In genomic region chr12:389138-390096, GRCh38 we compare ENCODE assay signal across 1 cellular context.
TF ChIP-seq lines count a peak whose summit lies in the region.

KDM5A (minus strand) TSS chr12:389320; CDS start chr12:389091, 229 bp downstream.

TF ChIP-seq in HEK293, 187 proteins besides CTCF, POLR2A, EP300 and RAD21 (continued from another document and continues in another):
- TF ChIP-seq TSHZ1 (tag by site-specific recombination; IDR thresholded peaks at IDR 0.05; ENCODE audit: borderline replicate concordance), result peak; percentile 72; the same call in 1 of the 2 replicates
- TF ChIP-seq PATZ1 (tag by site-specific recombination; IDR thresholded peaks at IDR 0.05), result peak; percentile 93
- TF ChIP-seq TCF7L2 (IDR thresholded peaks at IDR 0.05; ENCODE audit: borderline replicate concordance, low read depth, low read length), result no peak
- TF ChIP-seq ZNF837 (tag by site-specific recombination; IDR thresholded peaks at IDR 0.05), result no peak
- TF ChIP-seq ZNF610 (tag by site-specific recombination; IDR thresholded peaks at IDR 0.05; ENCODE audit: borderline replicate concordance), result peak; percentile 60
- TF ChIP-seq IKZF3 (tag by site-specific recombination; IDR thresholded peaks at IDR 0.05), result peak; percentile 79
- 0 out of 2 replicates have a peak, but pooled peaks have one; percentile 59 for TF ChIP-seq ZNF843 (tag by site-specific recombination; IDR thresholded peaks at IDR 0.05)
- TF ChIP-seq PRDM10 (tag by site-specific recombination; IDR thresholded peaks at IDR 0.05), result peak; percentile 33; the same call in 1 of the 2 replicates
- peak; percentile 96 for TF ChIP-seq ZNF501 (tag by site-specific recombination; IDR thresholded peaks at IDR 0.05)
- TF ChIP-seq ZNF514 (tag by site-specific recombination; IDR thresholded peaks at IDR 0.05), result no peak
- peak; percentile 91 for TF ChIP-seq ZNF148 (tag by site-specific recombination; IDR thresholded peaks at IDR 0.05; ENCODE audit: borderline replicate concordance)
- TF ChIP-seq ZNF239 (tag by site-specific recombination; IDR thresholded peaks at IDR 0.05), result peak; percentile 84
- TF ChIP-seq WT1 (tag by site-specific recombination; IDR thresholded peaks at IDR 0.05), result 0 out of 2 replicates have a peak, but pooled peaks have one; percentile 5
- TF ChIP-seq HIC1 (tag by site-specific recombination; IDR thresholded peaks at IDR 0.05), result no peak
- TF ChIP-seq ELK4 (IDR thresholded peaks at IDR 0.05; ENCODE audit: borderline replicate concordance, low read depth, low read length), result peak; percentile 87
- TF ChIP-seq ZNF785 (tag by site-specific recombination; IDR thresholded peaks at IDR 0.05), result 0 out of 2 replicates have a peak, but pooled peaks have one; percentile 58
- no peak for TF ChIP-seq ZNF624 (tag by site-specific recombination; IDR thresholded peaks at IDR 0.05)
- no peak; the same call in 1 of the 2 replicates for TF ChIP-seq BCL6B (tag by site-specific recombination; IDR thresholded peaks at IDR 0.05)
- no peak for TF ChIP-seq ZNF311 (tag by site-specific recombination; IDR thresholded peaks at IDR 0.05; ENCODE audit: borderline replicate concordance)
- no peak for TF ChIP-seq ZNF701 (tag by site-specific recombination; IDR thresholded peaks at IDR 0.05)
- TF ChIP-seq SP7 (tag by site-specific recombination; IDR thresholded peaks at IDR 0.05), result peak; percentile 94
- peak; percentile 78 for TF ChIP-seq ZNF362 (tag by site-specific recombination; IDR thresholded peaks at IDR 0.05)
- TF ChIP-seq GLI4 (tag by site-specific recombination; IDR thresholded peaks at IDR 0.05), result peak; percentile 90
- TF ChIP-seq ZNF621 (tag by site-specific recombination; IDR thresholded peaks at IDR 0.05), result no peak
- peak; percentile 99 for TF ChIP-seq ZNF391 (tag by site-specific recombination; IDR thresholded peaks at IDR 0.05; ENCODE audit: borderline replicate concordance, low read depth)
- TF ChIP-seq ZBTB17 (tag by site-specific recombination; IDR thresholded peaks at IDR 0.05), result peak; percentile 77
- TF ChIP-seq ZNF645 (tag by site-specific recombination; IDR thresholded peaks at IDR 0.05), result no peak
- no peak for TF ChIP-seq ZNF292 (tag by site-specific recombination; IDR thresholded peaks at IDR 0.05; ENCODE audit: borderline replicate concordance, low read depth)
- no peak for TF ChIP-seq HOXD13 (CRISPR knock-in tag; IDR thresholded peaks at IDR 0.05; ENCODE audit: borderline replicate concordance)
- no peak for TF ChIP-seq ZNF48 (tag by site-specific recombination; IDR thresholded peaks at IDR 0.05)
- peak; percentile 98 for TF ChIP-seq ZXDB (tag by site-specific recombination; IDR thresholded peaks at IDR 0.05)
- TF ChIP-seq ZNF26 (tag by site-specific recombination; IDR thresholded peaks at IDR 0.05), result no peak
- TF ChIP-seq SALL2 (tag by site-specific recombination; IDR thresholded peaks at IDR 0.05; ENCODE audit: borderline replicate concordance), result no peak; the same call in 1 of the 2 replicates
